Comparison of ENCODE assay signal across 2 cellular contexts in the genomic region with DNA sequence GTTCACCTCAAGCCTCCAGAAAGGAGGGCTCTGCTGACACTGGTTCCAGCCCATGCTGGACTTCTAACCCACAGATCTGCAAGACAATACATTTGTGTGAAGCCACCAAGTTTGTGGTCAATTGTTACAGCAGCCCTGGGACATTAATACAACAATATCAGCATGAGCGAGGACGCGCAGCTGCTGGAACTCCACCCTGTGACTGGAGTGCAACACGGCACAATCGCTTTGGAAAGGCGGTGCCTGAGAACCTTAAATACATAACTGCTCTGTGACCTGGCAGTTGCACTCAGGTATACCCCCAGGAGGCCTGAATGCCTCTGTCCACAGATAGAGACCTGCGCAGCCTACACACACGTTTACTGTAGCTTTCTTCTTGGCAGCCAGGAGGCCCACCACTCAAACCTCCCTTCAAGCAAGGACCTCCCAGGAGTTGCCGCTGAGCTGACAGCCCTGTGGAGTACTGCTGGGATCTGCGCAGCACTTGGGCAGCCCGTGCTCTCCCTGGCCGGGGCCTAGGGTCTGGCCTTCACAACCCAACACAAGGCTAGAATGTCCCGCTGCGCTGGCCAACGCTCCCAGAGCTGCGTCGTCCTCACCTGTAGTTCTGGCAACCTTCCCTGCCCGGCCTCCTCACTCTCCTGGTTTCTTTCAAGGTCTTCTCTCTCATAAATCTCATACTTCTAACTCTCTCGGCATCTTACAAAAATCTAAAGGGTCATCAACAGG.
TF ChIP-seq lines count a peak whose summit lies in the region.

No MANE protein-coding gene starts in this region.

TF ChIP-seq in HCT116, 20 proteins besides CTCF, POLR2A, EP300 and RAD21:
- TF ChIP-seq, protein P1, sequence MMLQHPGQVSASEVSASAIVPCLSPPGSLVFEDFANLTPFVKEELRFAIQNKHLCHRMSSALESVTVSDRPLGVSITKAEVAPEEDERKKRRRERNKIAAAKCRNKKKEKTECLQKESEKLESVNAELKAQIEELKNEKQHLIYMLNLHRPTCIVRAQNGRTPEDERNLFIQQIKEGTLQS (IDR thresholded peaks at IDR 0.05), result no peak
- no peak for TF ChIP-seq ZNF274 (IDR thresholded peaks at IDR 0.05; ENCODE audit: low read depth, low read length)
- TF ChIP-seq CEBPB (IDR thresholded peaks at IDR 0.05; ENCODE audit: low read depth), result no peak
- TF ChIP-seq ELF1 (IDR thresholded peaks at IDR 0.05; ENCODE audit: borderline replicate concordance, low read depth), result no peak
- no peak for TF ChIP-seq YY1 (IDR thresholded peaks at IDR 0.05; ENCODE audit: extremely low read depth, insufficient replicate concordance, low read depth, low read length)
- TF ChIP-seq, protein P2, sequence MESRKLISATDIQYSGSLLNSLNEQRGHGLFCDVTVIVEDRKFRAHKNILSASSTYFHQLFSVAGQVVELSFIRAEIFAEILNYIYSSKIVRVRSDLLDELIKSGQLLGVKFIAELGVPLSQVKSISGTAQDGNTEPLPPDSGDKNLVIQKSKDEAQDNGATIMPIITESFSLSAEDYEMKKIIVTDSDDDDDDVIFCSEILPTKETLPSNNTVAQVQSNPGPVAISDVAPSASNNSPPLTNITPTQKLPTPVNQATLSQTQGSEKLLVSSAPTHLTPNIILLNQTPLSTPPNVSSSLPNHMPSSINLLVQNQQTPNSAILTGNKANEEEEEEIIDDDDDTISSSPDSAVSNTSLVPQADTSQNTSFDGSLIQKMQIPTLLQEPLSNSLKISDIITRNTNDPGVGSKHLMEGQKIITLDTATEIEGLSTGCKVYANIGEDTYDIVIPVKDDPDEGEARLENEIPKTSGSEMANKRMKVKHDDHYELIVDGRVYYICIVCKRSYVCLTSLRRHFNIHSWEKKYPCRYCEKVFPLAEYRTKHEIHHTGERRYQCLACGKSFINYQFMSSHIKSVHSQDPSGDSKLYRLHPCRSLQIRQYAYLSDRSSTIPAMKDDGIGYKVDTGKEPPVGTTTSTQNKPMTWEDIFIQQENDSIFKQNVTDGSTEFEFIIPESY (IDR thresholded peaks at IDR 0.05; ENCODE audit: extremely low read depth, insufficient replicate concordance, low read length), result no peak
- TF ChIP-seq ZFX (IDR thresholded peaks at IDR 0.05), result no peak
- TF ChIP-seq EZH2 (IDR thresholded peaks at IDR 0.05), result no peak
- no peak for TF ChIP-seq POLR2AphosphoS5 (IDR thresholded peaks at IDR 0.05; ENCODE audit: low read depth, low read length)
- no peak for TF ChIP-seq CBX3 (IDR thresholded peaks at IDR 0.05; ENCODE audit: low read depth)
- no peak for TF ChIP-seq EZH2phosphoT487 (IDR thresholded peaks at IDR 0.05; ENCODE audit: borderline replicate concordance)
- TF ChIP-seq SRF (IDR thresholded peaks at IDR 0.05; ENCODE audit: low read depth), result no peak
- TF ChIP-seq SP1 (IDR thresholded peaks at IDR 0.05; ENCODE audit: low read depth), result no peak
- TF ChIP-seq, protein P3, sequence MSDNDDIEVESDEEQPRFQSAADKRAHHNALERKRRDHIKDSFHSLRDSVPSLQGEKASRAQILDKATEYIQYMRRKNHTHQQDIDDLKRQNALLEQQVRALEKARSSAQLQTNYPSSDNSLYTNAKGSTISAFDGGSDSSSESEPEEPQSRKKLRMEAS (IDR thresholded peaks at IDR 0.05), result no peak
- no peak for TF ChIP-seq SIN3A (IDR thresholded peaks at IDR 0.05; ENCODE audit: low read depth)

TF ChIP-seq in GM12878, 131 proteins besides CTCF, POLR2A, EP300 and RAD21:
- TF ChIP-seq TARDBP (IDR thresholded peaks at IDR 0.05; ENCODE audit: borderline replicate concordance), result no peak
- TF ChIP-seq, protein P4, sequence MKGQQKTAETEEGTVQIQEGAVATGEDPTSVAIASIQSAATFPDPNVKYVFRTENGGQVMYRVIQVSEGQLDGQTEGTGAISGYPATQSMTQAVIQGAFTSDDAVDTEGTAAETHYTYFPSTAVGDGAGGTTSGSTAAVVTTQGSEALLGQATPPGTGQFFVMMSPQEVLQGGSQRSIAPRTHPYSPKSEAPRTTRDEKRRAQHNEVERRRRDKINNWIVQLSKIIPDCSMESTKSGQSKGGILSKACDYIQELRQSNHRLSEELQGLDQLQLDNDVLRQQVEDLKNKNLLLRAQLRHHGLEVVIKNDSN (IDR thresholded peaks at IDR 0.05; ENCODE audit: borderline replicate concordance, extremely low read length, insufficient read depth, low read depth, low read length), result no peak
